Comparison of ENCODE assay signal across 8 cellular contexts in the genomic region with DNA sequence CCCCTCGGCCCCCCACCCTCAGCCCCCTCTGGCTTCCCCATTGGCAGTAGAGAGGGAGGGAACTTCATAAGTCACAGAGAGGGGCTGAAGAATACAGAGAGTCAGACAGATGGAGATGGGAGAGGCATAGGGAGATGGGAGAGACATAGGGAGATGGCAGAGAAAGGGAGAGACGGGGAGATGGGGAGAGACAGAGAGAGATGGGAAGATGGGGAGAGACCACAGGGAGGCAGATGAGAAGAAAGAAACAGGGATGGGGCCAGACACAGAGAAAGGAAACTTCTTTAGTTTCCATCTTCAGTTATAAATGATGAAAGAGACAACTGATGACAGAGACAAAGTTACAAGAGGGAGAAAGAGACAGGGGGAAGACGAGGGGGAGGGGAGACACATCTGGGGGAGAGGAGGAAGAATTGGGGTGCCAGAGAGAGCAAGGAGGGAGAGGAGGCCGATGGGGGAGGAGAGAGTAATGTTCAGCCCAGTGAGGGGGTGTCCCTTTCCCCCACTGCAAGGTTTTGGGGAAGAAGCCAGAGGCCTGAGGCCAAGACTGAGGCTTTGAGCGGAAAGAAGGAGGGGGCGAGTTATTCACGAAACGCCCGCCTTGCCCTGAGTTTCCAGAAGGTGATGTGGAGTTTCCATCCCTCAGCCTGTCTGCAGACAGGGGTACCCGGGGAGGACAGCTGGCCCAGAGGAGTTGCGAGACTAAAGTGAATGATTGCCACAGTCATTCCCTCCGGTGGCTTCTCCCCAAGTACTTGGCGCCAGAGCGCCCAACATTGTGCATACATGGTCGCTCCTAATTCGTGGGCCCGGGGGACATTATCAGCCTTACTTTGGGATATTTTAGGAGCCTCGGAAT. TPM values are rescaled to one million over a fixed set of nuclear protein-coding genes. Genes with fewer than 3 reads are reported as not detected.
DNase-seq lines count a peak whose midpoint lies in the region; ATAC-seq and TF ChIP-seq lines count a peak whose summit lies in the region.

No MANE protein-coding gene starts in this region.

- peak; percentile 25 for ATAC-seq in HG02970 (IDR thresholded peaks at IDR 0.05; ENCODE audit: low FRiP score, unreplicated experiment)

- H3K36me3 ChIP-seq in ES-I3 (ENCODE audit: insufficient read depth, low read length): peaks cover 23% of the 10 kb centered on the region
- H3K36me3 ChIP-seq in ectodermal cell (ENCODE audit: control insufficient read depth, insufficient read depth, low read length): peaks cover 26% of the 10 kb centered on the region
- no peaks in the 10 kb centered on the region for H3K36me3 ChIP-seq in smooth muscle cell (ENCODE audit: low read depth)

- H4K20me1 ChIP-seq in smooth muscle cell (ENCODE audit: low read depth): no peaks in the 10 kb centered on the region

- H3K4me3 ChIP-seq in ectodermal cell (ENCODE audit: insufficient read depth, low read depth, low read length) (peak overlapping the region; percentile 11), smooth muscle cell (peak overlapping the region; percentile 22)

- H3K36me3 Mint-ChIP-seq in T-helper 2 cell treated with Interferon-gamma antibody and Interleukin-4, amounts not matched to agents 5 μg/mL and 100 μg/mL, for 36 hours (ENCODE audit: low read depth): peaks cover 28% of the 10 kb centered on the region

- H3K9ac ChIP-seq in ES-I3 (ENCODE audit: low read depth, low read length) (peak overlapping the region; percentile 81), smooth muscle cell (ENCODE audit: low read depth) (no peak overlapping the region)

- no peaks in the 10 kb centered on the region for H3F3A ChIP-seq in smooth muscle cell (ENCODE audit: low read depth)

- peaks cover 4% of the 10 kb centered on the region; the same call in 1 of the 2 replicates for H3K4me1 ChIP-seq in ES-I3 (ENCODE audit: insufficient read depth, low read length)
- H3K4me1 ChIP-seq in ectodermal cell (ENCODE audit: control insufficient read depth, insufficient read depth, low read length): peaks cover 5% of the 10 kb centered on the region
- peaks cover 10% of the 10 kb centered on the region for H3K4me1 ChIP-seq in smooth muscle cell (ENCODE audit: low read depth)

- WGBS in ectodermal cell, 2 experiments: 68 to 69% methylated on average over 18 of the region's 18 CpGs
- 62% methylated on average over 17 of the region's 18 CpGs for WGBS in smooth muscle cell (ENCODE audit: low lambda C conversion rate)

- peaks cover 22% of the 10 kb centered on the region for H3K79me2 ChIP-seq in smooth muscle cell (ENCODE audit: low read depth)

- H3K4me3 Mint-ChIP-seq in T-helper 2 cell treated with Interferon-gamma antibody and Interleukin-4, amounts not matched to agents 5 μg/mL and 100 μg/mL, for 36 hours: peak overlapping the region; percentile 79

- no peak overlapping the region for H3K27ac ChIP-seq in ectodermal cell (ENCODE audit: insufficient read depth, low read depth, low read length, poor library complexity, severe bottlenecking)
- peak overlapping the region; percentile 82 for H3K27ac ChIP-seq in smooth muscle cell (ENCODE audit: low read depth)

- H3K27ac Mint-ChIP-seq in T-helper 2 cell treated with Interferon-gamma antibody and Interleukin-4, amounts not matched to agents 5 μg/mL and 100 μg/mL, for 36 hours: peak overlapping the region; percentile 100

- no peaks in the 10 kb centered on the region for H3K9me3 Mint-ChIP-seq in T-helper 2 cell treated with Interferon-gamma antibody and Interleukin-4, amounts not matched to agents 5 μg/mL and 100 μg/mL, for 36 hours

- no peaks in the 10 kb centered on the region for H3K27me3 ChIP-seq in ectodermal cell (ENCODE audit: control insufficient read depth, insufficient read depth, low read length, poor library complexity, severe bottlenecking)
- no peaks in the 10 kb centered on the region for H3K27me3 ChIP-seq in smooth muscle cell (ENCODE audit: low read depth)

- peak overlapping the region; percentile 56 for H3K4me2 ChIP-seq in smooth muscle cell

- peak; percentile 90 for DNase-seq in T-helper 2 cell treated with Interferon-gamma antibody and Interleukin-4, amounts not matched to agents 5 μg/mL and 100 μg/mL, for 36 hours (ENCODE audit: low spot score)
- DNase-seq in smooth muscle cell (lab: John Stamatoyannopoulos, UW; ENCODE audit: unreplicated experiment): no peak
- DNase-seq in DMS 273 (lab: John Stamatoyannopoulos, UW; ENCODE audit: unreplicated experiment): no peak
- DNase-seq in NCI-H2081 (lab: John Stamatoyannopoulos, UW): no peak
- DNase-seq in hypothalamus (lab: John Stamatoyannopoulos, UW): no peak

- H2AFZ ChIP-seq in smooth muscle cell (ENCODE audit: low read depth): no peak overlapping the region

- TF ChIP-seq CTCF in smooth muscle cell (IDR thresholded peaks at IDR 0.05; ENCODE audit: borderline replicate concordance, insufficient read depth, poor library complexity, severe bottlenecking): no peak

- H3K9me3 ChIP-seq in ES-I3 (ENCODE audit: control insufficient read depth, insufficient read depth, low read length) (no peaks in the 10 kb centered on the region), ectodermal cell (ENCODE audit: control insufficient read depth, low read length) (no peaks in the 10 kb centered on the region), smooth muscle cell (replicated peaks; ENCODE audit: low read depth) (no peaks in the 10 kb centered on the region)

- H3K4me1 Mint-ChIP-seq in T-helper 2 cell treated with Interferon-gamma antibody and Interleukin-4, amounts not matched to agents 5 μg/mL and 100 μg/mL, for 36 hours (ENCODE audit: low read depth): peaks cover 38% of the 10 kb centered on the region

- H3K27me3 Mint-ChIP-seq in T-helper 2 cell treated with Interferon-gamma antibody and Interleukin-4, amounts not matched to agents 5 μg/mL and 100 μg/mL, for 36 hours (ENCODE audit: low read depth): no peaks in the 10 kb centered on the region

RNA-seq across cellular contexts. Expression of a gene that starts 0.7 kb away (rescaled TPM):
- polyA plus RNA-seq in ectodermal cell (2013, experiment 1 of 4): 42.5 TPM
- 44.5 TPM for polyA plus RNA-seq in ectodermal cell (2013, experiment 2 of 4)
- polyA plus RNA-seq in ectodermal cell (2013, experiment 3 of 4): 37.6 TPM
- polyA plus RNA-seq in ectodermal cell (2013, experiment 4 of 4): 35.0 TPM
- total RNA-seq in smooth muscle cell: 9.7 and 11.1 TPM in 2 replicates
- 22.6 and 25.6 TPM in 2 replicates for polyA plus RNA-seq in smooth muscle cell

RNA-seq across cellular contexts. Expression of a gene that starts 3.0 kb away (rescaled TPM):
- 0.22 TPM for polyA plus RNA-seq in ectodermal cell (2013, experiment 1 of 4)
- 0.12 TPM for polyA plus RNA-seq in ectodermal cell (2013, experiment 2 of 4)
- 0.43 TPM for polyA plus RNA-seq in ectodermal cell (2013, experiment 3 of 4)
- 0.20 TPM for polyA plus RNA-seq in ectodermal cell (2013, experiment 4 of 4)
- total RNA-seq in smooth muscle cell: 3.5 and 5.5 TPM in 2 replicates
- polyA plus RNA-seq in smooth muscle cell: 7.2 and 8.6 TPM in 2 replicates

RNA-seq across cellular contexts. Expression of a gene that starts 6.0 kb away (rescaled TPM):
- polyA plus RNA-seq in ectodermal cell (2013, experiment 1 of 4): 15.8 TPM
- polyA plus RNA-seq in ectodermal cell (2013, experiment 2 of 4): 14.9 TPM
- polyA plus RNA-seq in ectodermal cell (2013, experiment 3 of 4): 10.3 TPM
- polyA plus RNA-seq in ectodermal cell (2013, experiment 4 of 4): 8.8 TPM
- 1.5 and 2.0 TPM in 2 replicates for total RNA-seq in smooth muscle cell
- 3.8 and 9.7 TPM in 2 replicates for polyA plus RNA-seq in smooth muscle cell

RNA-seq across cellular contexts. Expression of a gene that starts 14.2 kb away (rescaled TPM):
- 230 TPM for polyA plus RNA-seq in ectodermal cell (2013, experiment 1 of 4)
- polyA plus RNA-seq in ectodermal cell (2013, experiment 2 of 4): 237 TPM
- 175 TPM for polyA plus RNA-seq in ectodermal cell (2013, experiment 3 of 4)
- polyA plus RNA-seq in ectodermal cell (2013, experiment 4 of 4): 202 TPM
- 138 and 164 TPM in 2 replicates for total RNA-seq in smooth muscle cell
- 185 and 196 TPM in 2 replicates for polyA plus RNA-seq in smooth muscle cell

RNA-seq across cellular contexts. Expression of a gene that starts 19.4 kb away (rescaled TPM):
- 2.1 TPM for polyA plus RNA-seq in ectodermal cell (2013, experiment 1 of 4)
- polyA plus RNA-seq in ectodermal cell (2013, experiment 2 of 4): 2.2 TPM
- polyA plus RNA-seq in ectodermal cell (2013, experiment 3 of 4): 2.5 TPM
- 3.0 TPM for polyA plus RNA-seq in ectodermal cell (2013, experiment 4 of 4)
- 13.7 and 15.6 TPM in 2 replicates for total RNA-seq in smooth muscle cell
- polyA plus RNA-seq in smooth muscle cell: 22.6 and 28.7 TPM in 2 replicates
